ENCODE assay signal across 18 cellular contexts in genomic region chr2:42838133-42838532, GRCh38. TPM values are rescaled to one million over a fixed set of nuclear protein-coding genes. Genes with fewer than 3 reads are reported as not detected.
DNase-seq lines count a peak whose midpoint lies in the region; ATAC-seq, FAIRE-seq and TF ChIP-seq lines count a peak whose summit lies in the region.
"Had no signal": no experiment of that assay in that cellular context is flagged by ENCODE, and none has a peak within 500 bp of the region (broad histone marks: within the 10 kb centered on the region; RNA-seq: fewer than 3 reads in every experiment).

No MANE protein-coding gene starts in this region.

- no peak for DNase-seq in GM12891 (ENCODE audit: insufficient read length, low spot score)
- DNase-seq in K562 (ENCODE audit: extremely low read depth in 1 of 4, low spot score in 3 of 4), result no peak
- peak; percentile 20 to 29 for DNase-seq in suprapubic skin (ENCODE audit: low spot score in 2 of 2)
- no peak for DNase-seq in urothelium cell line (ENCODE audit: low spot score)
- no peak for DNase-seq in epidermal melanocyte (ENCODE audit: insufficient read length, low spot score)
- no peak for DNase-seq in SIG-M5 treated with dmso at 0.1 percent for 504 hours (lab: John Stamatoyannopoulos, UW; ENCODE audit: unreplicated experiment)
- no peak for DNase-seq in NCI-H345 (lab: John Stamatoyannopoulos, UW)
- DNase-seq: C1 segment of cervical spinal cord; Calu3; CD4-positive, alpha-beta T cell; DMS 273 treated with DMSO at 0.1 percent for 48 hours had no signal

- H3K36me3 ChIP-seq in K562 (ENCODE audit: control insufficient read depth, insufficient read depth, low read length), result no peaks in the 10 kb centered on the region
- H3K36me3 ChIP-seq in suprapubic skin, result no peaks in the 10 kb centered on the region
- H3K36me3 ChIP-seq: HAP-1 had no signal

- no peak for ATAC-seq in K562
- ATAC-seq: HepG2 had no signal

- TF ChIP-seq POLR2A in GM12891 (IDR thresholded peaks at IDR 0.05; ENCODE audit: low read depth, low read length) (no peak), K562 (conservative IDR thresholded peaks at IDR 0.05) (no peak), suprapubic skin (IDR thresholded peaks at IDR 0.05) (no peak)

- no peaks in the 10 kb centered on the region for H4K20me1 ChIP-seq in K562 (replicated peaks; ENCODE audit: control insufficient read depth, insufficient read depth, low read length)

- TF ChIP-seq CTCF in K562 (IDR thresholded peaks at IDR 0.05 in 2 of 3, conservative IDR thresholded peaks at IDR 0.05 in 1 of 3; ENCODE audit: insufficient read depth in 2 of 3, low read depth in 1 of 3, low read length in 3 of 3), result no peak
- TF ChIP-seq CTCF in suprapubic skin (IDR thresholded peaks at IDR 0.05), result no peak

- H3K4me1 ChIP-seq in K562 (replicated peaks in 1 of 2; ENCODE audit: control insufficient read depth in 2 of 2, insufficient read depth in 2 of 2, low read length in 2 of 2) (0 out of 5 replicates have a peak, but pooled peaks cover 0 to 3% of the 10 kb centered on the region in 2 experiments), suprapubic skin (peaks cover 34% of the 10 kb centered on the region)

- no peaks in the 10 kb centered on the region for H3K79me2 ChIP-seq in K562 (ENCODE audit: control insufficient read depth, insufficient read depth, low read length)

- no TSS peak for BruUV-seq in K562 (replicated peaks; lab: Mats Ljungman, UMichigan)

- intact Hi-C loops in K562 (cut with micrococcal nuclease), result no loop called here

- H3K27me3 ChIP-seq in K562 (ENCODE audit: control insufficient read depth in 2 of 2, insufficient read depth in 2 of 2, low read length in 2 of 2) (no peaks in the 10 kb centered on the region), suprapubic skin (no peaks in the 10 kb centered on the region)

- CTCF ChIA-PET in K562 (lab: Yijun Ruan, JAX; ENCODE audit: low intra/inter-chr PET ratio), result no interaction called here

- H3K27ac ChIP-seq in K562 (ENCODE audit: extremely low read depth, low read depth, low read length), result no peak overlapping the region
- no peak overlapping the region for H3K27ac ChIP-seq in suprapubic skin

- TF ChIP-seq RAD21 in K562 (CRISPR knock-in tag; conservative IDR thresholded peaks at IDR 0.05 in 1 of 2, IDR thresholded peaks at IDR 0.05 in 1 of 2), result no peak

- FAIRE-seq in GM12891 (lab: Jason Lieb, UNC) (peak; percentile 9), K562 (lab: Jason Lieb, UNC) (no peak), urothelium cell line (lab: Jason Lieb, UNC) (peak; percentile 74)
- FAIRE-seq: A204.1, GM18507, H1 had no signal

- TF ChIP-seq EP300 in K562 (IDR thresholded peaks at IDR 0.05; ENCODE audit: low read length) (no peak), suprapubic skin (IDR thresholded peaks at IDR 0.05) (no peak)

- H2AFZ ChIP-seq in K562 (ENCODE audit: low read depth, low read length), result 0 out of 2 replicates have a peak overlapping the region, but pooled peaks have one; percentile 23

- in situ Hi-C loops in K562 (cut with MboI), result loop anchor here (25.0 kb wide), 1 partner anchor 299 kb away; no protein-coding TSS in a partner anchor

- H3K9ac ChIP-seq in K562 (ENCODE audit: insufficient read depth in 1 of 2, low read depth in 2 of 2, low read length in 2 of 2), result no peak overlapping the region

- no peak overlapping the region for H3K4me3 ChIP-seq in K562
- no peak overlapping the region for H3K4me3 ChIP-seq in suprapubic skin
- H3K4me3 ChIP-seq: HAP-1 had no signal

- H3K9me1 ChIP-seq in K562 (ENCODE audit: control insufficient read depth, insufficient read depth, low read length), result no peaks in the 10 kb centered on the region

- POLR2A ChIA-PET in K562 (lab: Yijun Ruan, JAX), result interaction anchor here (0.7 kb wide), 1 partner anchor 11 kb away, joined by 3 read pairs; no protein-coding TSS in a partner anchor

- 43% methylated on average over 5 of the region's 5 CpGs for WGBS in K562 (ENCODE audit: insufficient coverage, low coverage, missing lambda C conversion rate)
- whole genome bisulfite sequencing in suprapubic skin, result 87% methylated on average over 5 of the region's 5 CpGs

- H3K9me3 ChIP-seq in K562 (replicated peaks; ENCODE audit: control insufficient read depth, insufficient read depth, low read depth, low read length), result no peaks in the 10 kb centered on the region
- no peaks in the 10 kb centered on the region for H3K9me3 ChIP-seq in suprapubic skin
- H3K9me3 ChIP-seq: HAP-1 had no signal

- no peak overlapping the region for H3K4me2 ChIP-seq in K562 (ENCODE audit: insufficient read depth, low read length)

TF ChIP-seq in GM12891, 5 proteins besides CTCF, POLR2A, EP300 and RAD21:
- TF ChIP-seq TAF1 (IDR thresholded peaks at IDR 0.05; ENCODE audit: low read depth, low read length) (no peak), POLR2AphosphoS5 (IDR thresholded peaks at IDR 0.05; ENCODE audit: low read depth, low read length) (no peak), PAX5 (IDR thresholded peaks at IDR 0.05; ENCODE audit: insufficient read depth, low read length, severe bottlenecking) (no peak), SPI1 (IDR thresholded peaks at IDR 0.05; ENCODE audit: low read depth, low read length) (no peak), POU2F2 (IDR thresholded peaks at IDR 0.05; ENCODE audit: low read depth, low read length) (no peak)

TF ChIP-seq in K562, 482 proteins besides CTCF, POLR2A, EP300 and RAD21 (continues in another document):
- TF ChIP-seq ETS2 (tag; IDR thresholded peaks at IDR 0.05; ENCODE audit: borderline replicate concordance, poor library complexity, severe bottlenecking) (no peak), NBN (IDR thresholded peaks at IDR 0.05; ENCODE audit: low read depth) (no peak), TBL1XR1 (IDR thresholded peaks at IDR 0.05; ENCODE audit: low read length in 2 of 2) (no peak), ARID2 (IDR thresholded peaks at IDR 0.05) (no peak), TCF15 (CRISPR knock-in tag; IDR thresholded peaks at IDR 0.05) (no peak), ZC3H4 (CRISPR knock-in tag; IDR thresholded peaks at IDR 0.05; ENCODE audit: borderline replicate concordance) (no peak), TFE3 (CRISPR knock-in tag; IDR thresholded peaks at IDR 0.05) (no peak), ZNF696 (CRISPR knock-in tag; conservative IDR thresholded peaks at IDR 0.05) (no peak)

RNA-seq across cellular contexts. Expression of gene HAAO, which starts 45.8 kb away (rescaled TPM):
- polyA plus RNA-seq in GM12891 (2012; ENCODE audit: low read depth, missing spikeins), result 17.0 TPM
- not detected in 2 replicates for total RNA-seq in K562 (2011; cell fraction: chromatin; rRNA removed; ENCODE audit: low replicate concordance)
- not detected in 2 replicates for total RNA-seq in K562 (2011; cell fraction: nucleolus; rRNA removed)
- total RNA-seq in K562 (2011; cell fraction: nucleoplasm; rRNA removed), result not detected in 2 replicates
- total RNA-seq in K562 (2014; rRNA removed) (not detected in 2 replicates), K562 (2014; rRNA removed; fragmentation: Illumina TruSeq; extraction: Trizol) (not detected in 2 replicates), K562 (2015; rRNA removed; fragmentation: Illumina TruSeq; extraction: Trizol) (not detected in 2 replicates), K562 (2021) (not detected in 2 replicates), suprapubic skin (1 to 10 TPM; 3.9 to 6.6 (median 4.3) TPM)
- polyA plus RNA-seq in K562 (2011; rRNA removed) (not detected in 2 replicates), K562 (2014; fragmentation: Illumina TruSeq; extraction: Trizol) (not detected in 2 replicates), K562 (2014; fragmentation: Nextera tagmentation; extraction: Ambion mirVana) (not detected), K562 (2014; rRNA removed) (not detected in 2 replicates)
- not detected in 2 replicates for polyA plus RNA-seq in K562 (2011; cell fraction: cytosol; rRNA removed)
- polyA plus RNA-seq in K562 (2011; cell fraction: nucleus; rRNA removed), result not detected in 2 replicates
- not detected in 2 replicates for polyA plus RNA-seq in K562 (2012)
- not detected in 2 replicates for polyA minus RNA-seq in K562 (2011; rRNA and poly(A)+ RNA removed)
- not detected in 2 replicates for polyA minus RNA-seq in K562 (2011; cell fraction: cytosol; rRNA and poly(A)+ RNA removed)
- polyA minus RNA-seq in K562 (2011; cell fraction: nucleus; rRNA and poly(A)+ RNA removed), result not detected in 2 replicates
- total RNA-seq: CD4-positive, alpha-beta T cell; Daoy; HT1080 had no signal

Comparison
In these comparisons a context has a peak if more than half of its experiments do, and no peak if none do; other contexts are left out.
1. DNase-seq: peak in suprapubic skin (2 of 2); none in GM12891 (single experiment), K562 (0 of 4), urothelium cell line (single experiment), epidermal melanocyte (single experiment), SIG-M5 treated with dmso at 0.1 percent for 504 hours (single experiment) and NCI-H345 (single experiment).
2. RNA of gene HAAO, which starts 45.8 kb away (total RNA-seq): 3.9 to 6.6 TPM in suprapubic skin; not detected in K562; every median in the first group is over 4 times any median in the second.